In the genomic region with DNA sequence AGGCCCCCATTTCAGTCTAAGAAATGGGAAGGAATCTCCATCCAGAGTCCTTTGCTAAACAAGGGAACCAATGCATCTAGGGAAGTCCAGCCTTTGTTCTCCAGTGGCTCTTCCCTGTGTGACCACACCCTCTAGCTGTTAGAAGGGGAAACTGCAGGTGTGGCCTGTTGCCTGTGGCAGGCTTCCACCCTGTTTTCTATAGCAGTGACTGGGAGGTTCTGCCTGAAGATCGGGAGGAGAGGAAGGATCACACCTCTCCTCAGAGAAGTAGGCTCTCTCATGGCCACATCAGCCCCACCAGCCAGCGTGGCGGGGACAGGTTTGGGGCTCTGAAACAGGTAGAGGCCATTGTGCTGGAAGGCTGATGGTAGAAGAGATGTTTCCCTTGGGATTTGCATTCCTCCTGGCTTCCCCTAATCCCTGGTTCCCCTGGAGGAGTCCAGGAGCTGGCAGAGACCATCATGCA, we compare ENCODE assay signal across 8 cellular contexts. TPM values are rescaled to one million over a fixed set of nuclear protein-coding genes. Genes with fewer than 3 reads are reported as not detected.
DNase-seq lines count a peak whose midpoint lies in the region; ATAC-seq, FAIRE-seq and TF ChIP-seq lines count a peak whose summit lies in the region.

No MANE protein-coding gene starts in this region.

- no peak for FAIRE-seq in H54 (lab: Jason Lieb, UNC)
- peak; percentile 66 for FAIRE-seq in GM12878 (lab: Jason Lieb, UNC)

- POLR2A ChIA-PET in GM12878 (lab: Charles Lee), result no interaction called here

- no peak overlapping the region for H3K27ac Mint-ChIP-seq in Calu3 (ENCODE audit: unreplicated experiment)

- in situ Hi-C loops in GM12878 (cut with MboI), result no loop called here

- H3K4me1 ChIP-seq in GM12878 (ENCODE audit: control insufficient read depth, insufficient read depth, low read length), result no peaks in the 10 kb centered on the region

- SMC1A ChIA-PET in GM12878 (lab: Charles Lee; ENCODE audit: uncharacterized antibody, unreplicated experiment), result interaction anchor here (1.2 to 1.6 kb wide), 3 partner anchors 12 to 117 kb away, joined by 3 to 5 read pairs (median 3); no protein-coding TSS in a partner anchor

- H3K4me3 Mint-ChIP-seq in Calu3 (ENCODE audit: low read depth, unreplicated experiment), result no peak overlapping the region

- no peaks in the 10 kb centered on the region for H3K79me2 ChIP-seq in GM12878 (ENCODE audit: control insufficient read depth, insufficient read depth, low read length)

- no TSS peak for BruUV-seq in Calu3 (replicated peaks; lab: Mats Ljungman, UMichigan)
- BruUV-seq in GM12878 (replicated peaks; lab: Mats Ljungman, UMichigan), result no TSS peak

- TF ChIP-seq POLR2A in H54 (IDR thresholded peaks at IDR 0.05; ENCODE audit: low read depth, low read length), result no peak
- TF ChIP-seq POLR2A in GM12878 (IDR thresholded peaks at IDR 0.05; ENCODE audit: low read depth, low read length), result no peak

- no peak overlapping the region for H3K4me3 ChIP-seq in GM12878

- RAD21 ChIA-PET in GM12878 (lab: Charles Lee; ENCODE audit: unreplicated experiment), result interaction anchor here (0.6 to 1.7 kb wide), 6 partner anchors 73 to 646 kb away, joined by 3 to 5 read pairs (median 4); a partner anchor contains a TSS

- TF ChIP-seq CTCF in Calu3 (IDR thresholded peaks at IDR 0.05; ENCODE audit: unreplicated experiment) (peak; percentile 72), GM12878 (IDR thresholded peaks at IDR 0.05 in 2 of 3, conservative IDR thresholded peaks at IDR 0.05 in 1 of 3; ENCODE audit: control insufficient read depth in 2 of 3, extremely low read depth in 1 of 3, insufficient read depth in 1 of 3, low read depth in 3 of 3, low read length in 3 of 3) (peak; percentile 89 to 92 (median 89); a peak in 5 of 6 replicates)

- ATAC-seq in GM12878 (peak; percentile 91), HG03432 (IDR thresholded peaks at IDR 0.05; ENCODE audit: unreplicated experiment) (no peak)

- H3K27me3 Mint-ChIP-seq in Calu3 (ENCODE audit: unreplicated experiment), result no peaks in the 10 kb centered on the region

- no peaks in the 10 kb centered on the region for H3K36me3 Mint-ChIP-seq in Calu3 (ENCODE audit: insufficient read depth, unreplicated experiment)

- H3K4me2 ChIP-seq in GM12878 (ENCODE audit: control insufficient read depth, insufficient read depth), result no peak overlapping the region

- WGBS in GM12878 (ENCODE audit: insufficient coverage, insufficient replicate concordance, low lambda C conversion rate, missing lambda C conversion rate), result 38% methylated on average over 3 of the region's 3 CpGs

- DNase-seq in Calu3 (peak; percentile 64), H54 (ENCODE audit: insufficient read length, low spot score) (peak; percentile 65), NCI-H69 (lab: John Stamatoyannopoulos, UW) (peak; percentile 64), GM12878 (ENCODE audit: low read depth, low spot score) (no peak), iPS-NIHi11 (ENCODE audit: low spot score) (peak; percentile 94)
- peak; percentile 22 to 29 for DNase-seq in stimulated activated CD4-positive, alpha-beta T cell treated with anti-CD3 and anti-CD28 coated beads, Interleukin-2, amount 100 ng/mL, for 24 hours
- DNase-seq in activated CD8-positive, alpha-beta memory T cell treated with anti-CD3 and anti-CD28 coated beads for 24 hours, result no peak

- intact Hi-C loops in Calu3 (cut with micrococcal nuclease; ENCODE audit: unreplicated experiment), result no loop called here
- intact Hi-C loops in GM12878 (cut with micrococcal nuclease; ENCODE audit: unreplicated experiment), result loop anchor here (5.0 kb wide), 1 partner anchor 94 kb away; a partner anchor contains a TSS

- no peak overlapping the region for H3K9ac ChIP-seq in GM12878 (ENCODE audit: control insufficient read depth, insufficient read depth, low read length)

- peaks cover 2 to 9% of the 10 kb centered on the region in 2 experiments; a peak in 2 of 4 replicates for H3K36me3 ChIP-seq in GM12878 (ENCODE audit: control insufficient read depth in 2 of 2, insufficient read depth in 2 of 2, low read length in 1 of 2)

- H3K27me3 ChIP-seq in GM12878 (replicated peaks in 1 of 2; ENCODE audit: control insufficient read depth in 2 of 2, insufficient read depth in 2 of 2, low read length in 1 of 2), result no peaks in the 10 kb centered on the region

- H3K9me3 Mint-ChIP-seq in Calu3 (ENCODE audit: low read depth, unreplicated experiment), result no peaks in the 10 kb centered on the region

- no peak overlapping the region for H3K27ac ChIP-seq in GM12878 (ENCODE audit: control insufficient read depth, insufficient read depth)

- peak; percentile 72 for TF ChIP-seq RAD21 in GM12878 (IDR thresholded peaks at IDR 0.05; ENCODE audit: insufficient read depth, low read depth, low read length)

- H4K20me1 ChIP-seq in GM12878 (ENCODE audit: control insufficient read depth, insufficient read depth), result no peaks in the 10 kb centered on the region

- no peak overlapping the region for H2AFZ ChIP-seq in GM12878 (ENCODE audit: control insufficient read depth, low read depth, low read length)

- CTCF ChIA-PET in Calu3 (lab: Charles Lee), result interaction anchor here (0.9 kb wide), 1 partner anchor 93 kb away, joined by 3 read pairs; a partner anchor contains a TSS
- CTCF ChIA-PET in GM12878 (lab: Yijun Ruan, JAX), result interaction anchor here (0.6 to 6.3 kb wide), 19 partner anchors 9 to 367 kb away, joined by 3 to 40 read pairs (median 3); a partner anchor contains a TSS

- TF ChIP-seq EP300 in GM12878 (IDR thresholded peaks at IDR 0.05; ENCODE audit: borderline replicate concordance in 1 of 2, control insufficient read depth in 1 of 2, low read depth in 2 of 2, low read length in 2 of 2), result no peak

- H3K9me3 ChIP-seq in GM12878 (replicated peaks; ENCODE audit: control insufficient read depth, insufficient read depth, low read length), result no peaks in the 10 kb centered on the region

- H3K4me1 Mint-ChIP-seq in Calu3 (ENCODE audit: low read depth, unreplicated experiment), result no peaks in the 10 kb centered on the region

TF ChIP-seq in GM12878, 131 proteins besides CTCF, POLR2A, EP300 and RAD21:
- TF ChIP-seq RUNX3 (IDR thresholded peaks at IDR 0.05; ENCODE audit: low read length), result peak; percentile 37; the same call in 1 of the 2 replicates
- TF ChIP-seq SMC3 (IDR thresholded peaks at IDR 0.05; ENCODE audit: borderline replicate concordance, low read length), result peak; percentile 48
- no peak for TF ChIP-seq HCFC1 (IDR thresholded peaks at IDR 0.05; ENCODE audit: low read length)
- TF ChIP-seq JUNB (IDR thresholded peaks at IDR 0.05), result no peak
- no peak for TF ChIP-seq MYC (IDR thresholded peaks at IDR 0.05; ENCODE audit: insufficient read depth, insufficient read length, insufficient replicate concordance, low read length, severe bottlenecking)

RNA-seq across cellular contexts. Expression of a gene that starts 47.7 kb away (rescaled TPM):
- total RNA-seq in Calu3 (2022) (52.1 and 66.3 TPM in 2 replicates), GM12878 (2014; rRNA removed) (18.7 and 19.0 TPM in 2 replicates), GM12878 (2014; rRNA removed; fragmentation: Illumina TruSeq; extraction: Trizol) (13.5 and 15.9 TPM in 2 replicates), GM12878 (2021) (44.2 and 53.2 TPM in 2 replicates)
- 58.5 and 70.9 TPM in 2 replicates for total RNA-seq in GM12878 (2013; cell fraction: nucleolus; rRNA removed)
- 17.0 TPM for polyA plus RNA-seq in GM12878 (2011; ENCODE audit: low read depth)
- polyA plus RNA-seq in GM12878 (2011; rRNA removed) (16.6 and 26.9 TPM in 2 replicates), GM12878 (2014; fragmentation: Illumina TruSeq; extraction: Trizol) (9.9 and 22.4 TPM in 2 replicates), GM12878 (2014; fragmentation: Nextera tagmentation; extraction: Ambion mirVana) (1 to 10 TPM; 7.9 to 9.5 TPM), GM12878 (2014; rRNA removed) (33.5 and 37.5 TPM in 2 replicates), GM12878 (2016; fragmentation: Nextera tagmentation; extraction: Ambion mirVana) (10 to 100 TPM; 27.3 to 27.6 TPM)
- polyA plus RNA-seq in GM12878 (2011; cell fraction: cytosol; rRNA removed), result 27.7 and 28.2 TPM in 2 replicates
- polyA plus RNA-seq in GM12878 (2011; cell fraction: nucleus; rRNA removed), result 52.8 and 58.6 TPM in 2 replicates
- polyA plus RNA-seq in GM12878 (2012), result 33.3 and 66.7 TPM in 2 replicates
- polyA minus RNA-seq in GM12878 (2011; rRNA and poly(A)+ RNA removed), result 15.7 and 25.1 TPM in 2 replicates
- 13.5 and 20.3 TPM in 2 replicates for polyA minus RNA-seq in GM12878 (2011; cell fraction: cytosol; rRNA and poly(A)+ RNA removed)
- polyA minus RNA-seq in GM12878 (2011; cell fraction: nucleus; rRNA and poly(A)+ RNA removed), result 18.7 and 35.3 TPM in 2 replicates

Comparison
In these comparisons a context has a peak if more than half of its experiments do, and no peak if none do; other contexts are left out.
1. DNase-seq: peak in Calu3 (single experiment), H54 (single experiment), NCI-H69 (single experiment), iPS-NIHi11 (single experiment) and stimulated activated CD4-positive, alpha-beta T cell treated with anti-CD3 and anti-CD28 coated beads, Interleukin-2, amount 100 ng/mL, for 24 hours (2 of 2); none in GM12878 (single experiment) and activated CD8-positive, alpha-beta memory T cell treated with anti-CD3 and anti-CD28 coated beads for 24 hours (single experiment).